Comparison of ENCODE assay signal across 1 cellular context in the genomic region with DNA sequence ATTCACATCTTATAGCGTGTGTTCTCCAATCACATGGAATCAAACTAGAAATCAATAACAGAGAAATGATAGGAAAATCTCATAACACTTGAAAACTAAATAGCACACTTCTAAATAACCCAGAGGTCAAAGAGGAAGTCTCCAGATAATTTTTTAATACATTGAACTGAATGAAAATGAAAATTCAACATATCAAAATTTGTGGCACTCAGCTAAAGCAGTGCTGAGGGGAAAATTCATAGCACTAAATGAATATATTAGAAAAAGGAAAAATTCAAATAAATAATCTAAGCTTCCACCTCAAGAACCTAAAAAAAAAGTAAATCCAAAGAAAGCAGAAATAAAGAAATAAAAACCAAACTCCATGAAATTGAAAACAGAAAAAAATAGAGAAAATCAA.
TF ChIP-seq lines count a peak whose summit lies in the region.

No MANE protein-coding gene starts in this region.

TF ChIP-seq in HepG2, 621 proteins besides CTCF, POLR2A, EP300 and RAD21:
- TF ChIP-seq CHD4 (IDR thresholded peaks at IDR 0.05; ENCODE audit: borderline replicate concordance, low read length), result peak; percentile 84; the same call in 1 of the 2 replicates
- no peak for TF ChIP-seq ZNF234 (CRISPR knock-in tag; conservative IDR thresholded peaks at IDR 0.05)
- TF ChIP-seq ZFP90 (CRISPR knock-in tag; IDR thresholded peaks at IDR 0.05; ENCODE audit: borderline replicate concordance), result peak; percentile 89; the same call in 1 of the 2 replicates
